ENCODE assay signal across 8 cellular contexts in the genomic region with DNA sequence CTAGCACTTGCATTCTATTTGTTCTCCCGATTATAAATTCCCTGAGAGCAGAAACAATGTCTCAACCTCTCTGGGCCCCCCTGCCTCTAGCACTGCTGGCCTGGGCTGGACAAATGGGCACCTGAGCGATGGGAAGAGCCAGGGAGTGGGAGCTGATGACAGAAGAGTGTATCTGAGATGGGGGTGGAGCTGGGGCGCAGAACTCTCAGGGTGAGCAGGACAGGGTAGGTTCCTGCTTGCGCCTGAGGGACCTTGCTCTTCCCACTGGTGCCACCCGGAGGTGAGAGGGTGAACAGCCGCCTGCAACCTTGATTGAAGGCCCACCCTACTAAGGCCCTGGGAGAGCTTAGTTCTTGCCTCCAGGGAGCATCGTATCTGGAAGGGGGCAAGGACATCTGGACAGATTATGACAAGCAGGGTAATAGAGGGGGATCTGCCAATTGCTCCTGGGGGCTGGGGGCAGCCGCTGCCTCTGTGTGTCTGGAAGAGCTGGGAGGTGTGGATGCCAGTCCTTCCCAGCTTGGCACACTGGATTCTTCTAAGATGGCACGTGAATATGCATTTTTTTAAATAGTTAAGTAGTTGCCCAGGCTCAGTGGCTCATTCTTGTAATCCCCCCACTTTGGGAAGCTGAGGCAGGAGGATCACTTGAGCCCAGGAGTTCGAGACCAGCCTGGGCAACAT. TPM values are rescaled to one million over a fixed set of nuclear protein-coding genes. Genes with fewer than 3 reads are reported as not detected.
DNase-seq lines count a peak whose midpoint lies in the region; ATAC-seq and TF ChIP-seq lines count a peak whose summit lies in the region.

No MANE protein-coding gene starts in this region.

- peak in 3 of 4 experiments; percentile 52 to 75 (median 69) for TF ChIP-seq CTCF in gastroesophageal sphincter (IDR thresholded peaks at IDR 0.05)
- peak in 2 of 3 donors; percentile 23 to 27 for TF ChIP-seq CTCF in ovary (IDR thresholded peaks at IDR 0.05)

- H3K27ac ChIP-seq in gastroesophageal sphincter (no peak overlapping the region), ovary (no peak overlapping the region)

- peak; percentile 13 for DNase-seq in DMS153 treated with DMSO at 0.1 percent for 48 hours (lab: John Stamatoyannopoulos, UW; ENCODE audit: unreplicated experiment)
- peak; percentile 94 for DNase-seq in H7
- peak; percentile 67 to 87 for DNase-seq in NCI-H524 (lab: John Stamatoyannopoulos, UW)
- DNase-seq in activated T-cell treated with anti-CD3 and anti-CD28 coated beads, Interleukin-2, amount 50 U/mL, for 4 hours, result no peak
- DNase-seq in ovary, result peak; percentile 31 to 69 (median 51)

- no peaks in the 10 kb centered on the region for H3K4me1 Mint-ChIP-seq in activated T-cell treated with anti-CD3 and anti-CD28 coated beads, Interleukin-2, amount 50 U/mL, for 4 hours (ENCODE audit: low read depth)

- TF ChIP-seq POLR2A in gastroesophageal sphincter (IDR thresholded peaks at IDR 0.05), result no peak
- TF ChIP-seq POLR2A in ovary (IDR thresholded peaks at IDR 0.05), result no peak

- peaks cover 5% of the 10 kb centered on the region for H3K27me3 Mint-ChIP-seq in activated T-cell treated with anti-CD3 and anti-CD28 coated beads, Interleukin-2, amount 50 U/mL, for 4 hours (ENCODE audit: low read depth)

- H3K9me3 ChIP-seq in gastroesophageal sphincter (no peaks in the 10 kb centered on the region), ovary (no peaks in the 10 kb centered on the region)

- H3K36me3 ChIP-seq in H7 (replicated peaks; ENCODE audit: control insufficient read depth, insufficient read depth, low read length), result peaks cover 32% of the 10 kb centered on the region
- peaks cover 0 to 25% of the 10 kb centered on the region in 2 donors for H3K36me3 ChIP-seq in gastroesophageal sphincter
- H3K36me3 ChIP-seq in ovary, result no peaks in the 10 kb centered on the region

- H3K36me3 Mint-ChIP-seq in activated T-cell treated with anti-CD3 and anti-CD28 coated beads, Interleukin-2, amount 50 U/mL, for 4 hours (ENCODE audit: insufficient read depth), result no peaks in the 10 kb centered on the region

- ATAC-seq in activated T-cell treated with anti-CD3 and anti-CD28 coated beads, Interleukin-2, amount 50 U/mL, for 4 hours, result peak; percentile 55 to 61
- ATAC-seq in gastroesophageal sphincter (peak; percentile 51), GM21423 (IDR thresholded peaks at IDR 0.05; ENCODE audit: unreplicated experiment) (no peak), GM21381 (IDR thresholded peaks at IDR 0.05; ENCODE audit: unreplicated experiment) (no peak)

- H3K4me3 Mint-ChIP-seq in activated T-cell treated with anti-CD3 and anti-CD28 coated beads, Interleukin-2, amount 50 U/mL, for 4 hours, result no peak overlapping the region

- no peak for TF ChIP-seq EP300 in gastroesophageal sphincter (IDR thresholded peaks at IDR 0.05)
- TF ChIP-seq EP300 in ovary (IDR thresholded peaks at IDR 0.05), result no peak

- H3K4me1 ChIP-seq in gastroesophageal sphincter, result peaks cover 0 to 4% (median 0%) of the 10 kb centered on the region in 3 donors
- H3K4me1 ChIP-seq in ovary (ENCODE audit: insufficient read depth), result no peaks in the 10 kb centered on the region

- intact Hi-C loops in ovary (cut with DNase I), result loop anchor here (5.0 to 10.0 kb wide), 3 partner anchors 159 to 179 kb away; partner anchors contain the start of genes TEX52 (in 3 of the 4), FOXM1 (in 1 of the 4) and RHNO1 (in 1 of the 4)

- H3K9me3 Mint-ChIP-seq in activated T-cell treated with anti-CD3 and anti-CD28 coated beads, Interleukin-2, amount 50 U/mL, for 4 hours, result no peaks in the 10 kb centered on the region

- WGBS in gastroesophageal sphincter (ENCODE audit: low coverage in 1 of 2), 2 donors, result 56 to 60% methylated on average over 3 to 5 of the region's 10 CpGs
- 43 to 52% (median 46%) methylated on average over 10 of the region's 10 CpGs for WGBS in ovary, 3 donors

- H3K27me3 ChIP-seq in H7 (ENCODE audit: control insufficient read depth, insufficient read depth, low read length) (no peaks in the 10 kb centered on the region), gastroesophageal sphincter (no peaks in the 10 kb centered on the region), ovary (no peaks in the 10 kb centered on the region)

- H3K4me3 ChIP-seq in H7 (ENCODE audit: insufficient read depth, low read depth, low read length) (no peak overlapping the region), gastroesophageal sphincter (no peak overlapping the region), ovary (no peak overlapping the region)

RNA-seq across cellular contexts. Expression of gene TSPAN9, which starts 43.0 kb away (rescaled TPM):
- 20.5 and 22.4 TPM in 2 replicates for total RNA-seq in H7 (2014; rRNA removed; shearing (Covaris generic))
- 1 to 10 TPM in 1 of 3 donors, under 1 TPM in 2; 0.68 to 1.4 (median 0.95) TPM for total RNA-seq in activated T-cell treated with anti-CD3 and anti-CD28 coated beads, Interleukin-2, amount 50 U/mL, for 4 hours
- total RNA-seq in gastroesophageal sphincter, result 10 to 100 TPM; 19.5 to 30.2 (median 26.0) TPM
- total RNA-seq in ovary, result 10 to 100 TPM; 24.9 to 72.3 (median 55.7) TPM
- polyA plus RNA-seq in ovary, result 10 to 100 TPM; 44.3 to 60.5 TPM

Comparison
In these comparisons a context has a peak if more than half of its experiments do, and no peak if none do; other contexts are left out.
1. ATAC-seq: peak in activated T-cell treated with anti-CD3 and anti-CD28 coated beads, Interleukin-2, amount 50 U/mL, for 4 hours (2 of 2) and gastroesophageal sphincter (single experiment); none in GM21423 (single experiment) and GM21381 (single experiment).